In genomic region chr15:89486726-89487050, GRCh38 we compare ENCODE assay signal across 11 cellular contexts. TPM values are rescaled to one million over a fixed set of nuclear protein-coding genes. Genes with fewer than 3 reads are reported as not detected.
DNase-seq lines count a peak whose midpoint lies in the region; ATAC-seq and TF ChIP-seq lines count a peak whose summit lies in the region.
"Had no signal": no experiment of that assay in that cellular context is flagged by ENCODE, and none has a peak within 500 bp of the region (broad histone marks: within the 10 kb centered on the region; RNA-seq: fewer than 3 reads in every experiment).

No MANE protein-coding gene starts in this region.

- H3K9me3 Mint-ChIP-seq in activated naive CD4-positive, alpha-beta T cell treated with anti-CD3 and anti-CD28 coated beads, Interleukin-2, amount 10 ng/mL, durations not matched to agents 7 days and 5 days: no peaks in the 10 kb centered on the region

- peak overlapping the region; percentile 52 for H3K4me2 ChIP-seq in OCI-LY1 (ENCODE audit: low read length)

- H3F3A ChIP-seq in OCI-LY1 (ENCODE audit: insufficient read depth, low read length): no peaks in the 10 kb centered on the region

- no peaks in the 10 kb centered on the region for H3K36me3 Mint-ChIP-seq in activated naive CD4-positive, alpha-beta T cell treated with anti-CD3 and anti-CD28 coated beads, Interleukin-2, amount 10 ng/mL, durations not matched to agents 7 days and 5 days

- H3K9me2 ChIP-seq in OCI-LY1 (ENCODE audit: low read depth, low read length): no peaks in the 10 kb centered on the region

- H3K4me3 ChIP-seq in OCI-LY1 (ENCODE audit: low read depth, low read length, poor library complexity, severe bottlenecking): peak overlapping the region; percentile 38
- H3K4me3 ChIP-seq: psoas muscle had no signal

- ATAC-seq in HG03571 (IDR thresholded peaks at IDR 0.05; ENCODE audit: unreplicated experiment) (no peak), GM18519 (IDR thresholded peaks at IDR 0.05; ENCODE audit: low FRiP score, unreplicated experiment) (no peak)
- ATAC-seq: psoas muscle had no signal

- CTCF ChIA-PET in activated naive CD4-positive, alpha-beta T cell treated with anti-CD3 and anti-CD28 coated beads, Interleukin-2, amount 10 ng/mL, durations not matched to agents 7 days and 5 days (lab: Charles Lee): no interaction called here

- peaks cover 54% of the 10 kb centered on the region for H3K27me3 Mint-ChIP-seq in activated naive CD4-positive, alpha-beta T cell treated with anti-CD3 and anti-CD28 coated beads, Interleukin-2, amount 10 ng/mL, durations not matched to agents 7 days and 5 days

- H3K27ac ChIP-seq in OCI-LY1 (ENCODE audit: low read depth, low read length, poor library complexity, severe bottlenecking): no peak overlapping the region
- H3K27ac ChIP-seq: psoas muscle had no signal

- no peak for TF ChIP-seq CTCF in OCI-LY1 (IDR thresholded peaks at IDR 0.05; ENCODE audit: low read length)

- intact Hi-C loops in posterior vena cava (cut with DNase I): no loop called here

- H3K36me3 ChIP-seq in OCI-LY1 (ENCODE audit: insufficient read depth, low read length): no peaks in the 10 kb centered on the region

- H3K4me1 ChIP-seq in OCI-LY1 (ENCODE audit: insufficient read depth, low read length, severe bottlenecking): no peaks in the 10 kb centered on the region
- H3K4me1 ChIP-seq: psoas muscle had no signal

- H3K9ac ChIP-seq in OCI-LY1 (ENCODE audit: low read length): no peak overlapping the region

- no peaks in the 10 kb centered on the region for H3K27me3 ChIP-seq in OCI-LY1 (ENCODE audit: insufficient read depth, low read length)

- no peaks in the 10 kb centered on the region for H4K20me1 ChIP-seq in OCI-LY1 (ENCODE audit: insufficient read depth, low read length)

- peaks cover 5% of the 10 kb centered on the region for H3K4me1 Mint-ChIP-seq in activated naive CD4-positive, alpha-beta T cell treated with anti-CD3 and anti-CD28 coated beads, Interleukin-2, amount 10 ng/mL, durations not matched to agents 7 days and 5 days

- no peak overlapping the region for H2AFZ ChIP-seq in OCI-LY1 (ENCODE audit: low read length)

- no peaks in the 10 kb centered on the region for H3K79me2 ChIP-seq in OCI-LY1 (ENCODE audit: insufficient read depth, low read length)

- no peaks in the 10 kb centered on the region for H3K9me3 ChIP-seq in OCI-LY1 (ENCODE audit: low read length)
- H3K9me3 ChIP-seq: psoas muscle had no signal

- peak; percentile 7 for DNase-seq in DMS53 treated with DMSO at 0.1 percent for 48 hours (lab: John Stamatoyannopoulos, UW; ENCODE audit: unreplicated experiment)
- peak; percentile 55 for DNase-seq in activated naive CD4-positive, alpha-beta T cell treated with anti-CD3 and anti-CD28 coated beads, Interleukin-2, amount 10 ng/mL, durations not matched to agents 7 days and 5 days
- DNase-seq in posterior vena cava (ENCODE audit: low spot score): peak; percentile 81
- DNase-seq in NCI-H2107 (lab: John Stamatoyannopoulos, UW): no peak
- DNase-seq in Kasumi-1 (lab: John Stamatoyannopoulos, UW): no peak
- DNase-seq: NCI-H1694, psoas muscle had no signal

- no peak overlapping the region for H3K27ac Mint-ChIP-seq in activated naive CD4-positive, alpha-beta T cell treated with anti-CD3 and anti-CD28 coated beads, Interleukin-2, amount 10 ng/mL, durations not matched to agents 7 days and 5 days

- peak overlapping the region; percentile 7 for H3K4me3 Mint-ChIP-seq in activated naive CD4-positive, alpha-beta T cell treated with anti-CD3 and anti-CD28 coated beads, Interleukin-2, amount 10 ng/mL, durations not matched to agents 7 days and 5 days

RNA-seq across cellular contexts. Expression of gene RHCG, which starts 9.7 kb away (rescaled TPM):
- total RNA-seq in posterior vena cava: not detected
- total RNA-seq: Daoy had no signal

Comparison
In these comparisons a context has a peak if more than half of its experiments do, and no peak if none do; other contexts are left out.
1. DNase-seq: peak in DMS53 treated with DMSO at 0.1 percent for 48 hours (single experiment), activated naive CD4-positive, alpha-beta T cell treated with anti-CD3 and anti-CD28 coated beads, Interleukin-2, amount 10 ng/mL, durations not matched to agents 7 days and 5 days (single experiment) and posterior vena cava (single experiment); none in NCI-H2107 (single experiment) and Kasumi-1 (0 of 2).